In the genomic region with DNA sequence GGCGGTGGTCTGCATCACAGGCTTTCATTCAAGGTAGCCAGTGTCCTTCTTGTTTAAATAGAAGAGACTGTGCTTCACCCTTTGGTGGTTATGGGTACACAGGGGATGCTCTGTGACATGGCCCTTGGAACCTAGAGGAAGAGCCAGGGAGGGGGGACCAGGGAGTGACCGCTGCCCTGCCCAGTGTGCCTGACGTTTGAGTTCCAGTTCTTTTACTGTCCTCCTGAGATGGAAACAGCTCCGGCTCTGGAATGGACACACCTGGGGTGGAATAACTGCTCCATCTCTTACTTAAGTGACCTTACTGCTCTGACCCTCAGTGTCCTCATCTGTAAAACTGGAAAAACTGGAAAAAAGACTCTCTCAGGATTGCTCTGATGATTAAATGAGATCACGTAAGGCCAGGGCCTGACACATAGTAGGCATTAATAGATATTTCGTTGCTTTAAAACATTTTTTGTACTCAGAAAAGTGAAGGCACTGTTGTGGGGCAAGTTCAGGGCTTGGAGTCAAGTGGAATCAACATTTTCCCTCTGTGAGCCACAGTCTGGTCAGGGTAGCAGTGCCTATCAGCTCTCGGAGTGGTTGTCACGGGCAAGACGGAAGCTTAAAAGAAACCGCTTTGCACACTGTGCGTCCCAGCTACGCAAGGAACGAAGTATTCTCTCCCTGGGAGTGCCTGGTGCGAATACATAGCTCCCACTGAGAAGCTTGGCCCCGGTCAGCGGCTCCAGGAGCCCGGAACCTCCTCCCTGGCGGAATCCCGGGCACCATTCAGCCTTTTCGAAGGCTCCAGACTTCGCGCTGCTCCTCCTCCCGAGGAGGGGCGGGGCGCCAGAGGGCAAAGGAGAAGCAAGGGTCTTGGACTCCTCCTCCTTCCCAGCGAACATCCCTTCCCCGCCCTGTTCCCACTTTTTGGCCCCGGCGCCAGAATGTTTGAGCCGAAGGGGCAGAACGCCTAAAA, we compare ENCODE assay signal across 14 cellular contexts. TPM values are rescaled to one million over a fixed set of nuclear protein-coding genes. Genes with fewer than 3 reads are reported as not detected.
A peak's percentile ranks its signal among the peaks of the same experiment; 100 is the strongest.
DNase-seq lines count a peak whose midpoint lies in the region; ATAC-seq, FAIRE-seq and TF ChIP-seq lines count a peak whose summit lies in the region.
"Had no signal": no experiment of that assay in that cellular context is flagged by ENCODE, and none has a peak within 500 bp of the region (broad histone marks: within the 10 kb centered on the region; RNA-seq: fewer than 3 reads in every experiment).

No MANE protein-coding gene starts in this region.

- intact Hi-C loops in prostate gland (cut with DNase I), result no loop called here

- FAIRE-seq in HTR-8/SVneo (lab: Jason Lieb, UNC), result no peak
- FAIRE-seq: GM12892, RCC 7860 had no signal

- peak overlapping the region; percentile 76 for H3K4me3 Mint-ChIP-seq in GM23338
- H3K4me3 Mint-ChIP-seq in central memory CD8-positive, alpha-beta T cell, result peak overlapping the region; percentile 34
- H3K4me3 Mint-ChIP-seq in nephron progenitor cell, result peak overlapping the region; percentile 33

- DNase-seq in DMS 273 (lab: John Stamatoyannopoulos, UW; ENCODE audit: unreplicated experiment) (peak; percentile 72), DMS 273 treated with DMSO at 0.1 percent for 48 hours (lab: John Stamatoyannopoulos, UW) (no peak), GM23338 (ENCODE audit: low spot score) (peak; percentile 96), nephron progenitor cell (peak; percentile 78), GM20000 (ENCODE audit: low spot score) (no peak), HTR-8/SVneo (ENCODE audit: insufficient read length, low spot score) (no peak), prostate gland (ENCODE audit: low spot score) (no peak)
- DNase-seq in central memory CD8-positive, alpha-beta T cell (ENCODE audit: low spot score in 2 of 2), result no peak
- DNase-seq: activated CD4-positive, alpha-beta T cell treated with anti-CD3 and anti-CD28 coated beads, Interleukin-2, amount 50 U/mL, for 4 hours; caudate nucleus had no signal

- H3K27me3 Mint-ChIP-seq in GM23338 (ENCODE audit: insufficient read depth, low read depth, poor library complexity) (peaks cover 95% of the 10 kb centered on the region), nephron progenitor cell (ENCODE audit: low read depth, poor library complexity) (peaks cover 100% of the 10 kb centered on the region)
- peaks cover 98% of the 10 kb centered on the region for H3K27me3 Mint-ChIP-seq in central memory CD8-positive, alpha-beta T cell

- peaks cover 100% of the 10 kb centered on the region for H3K27me3 ChIP-seq in GM23338 (ENCODE audit: insufficient read depth)
- H3K27me3 ChIP-seq in prostate gland (replicated peaks; ENCODE audit: insufficient read depth), result peaks cover 51% of the 10 kb centered on the region

- peak overlapping the region; percentile 82 for H3K4me2 ChIP-seq in GM23338

- ATAC-seq in GM23338, result peak; percentile 74
- no peak for ATAC-seq in central memory CD8-positive, alpha-beta T cell (replicated peaks; ENCODE audit: extremely low read depth, poor library complexity, severe bottlenecking)

- peaks cover 32% of the 10 kb centered on the region for H3F3A ChIP-seq in GM23338 (replicated peaks; ENCODE audit: low read depth)

- no peaks in the 10 kb centered on the region for H3K9me3 ChIP-seq in prostate gland

- TF ChIP-seq POLR2A in prostate gland (IDR thresholded peaks at IDR 0.05), result no peak

- H3K9me2 ChIP-seq in GM23338 (ENCODE audit: insufficient read depth), result no peaks in the 10 kb centered on the region

- H3K4me3 ChIP-seq in GM23338 (peak overlapping the region; percentile 69), prostate gland (no peak overlapping the region)

- H3K27ac ChIP-seq in GM23338 (ENCODE audit: low read depth) (no peak overlapping the region), prostate gland (no peak overlapping the region)
- H3K27ac ChIP-seq: 22Rv1, skin epidermis had no signal

- H2AFZ ChIP-seq in GM23338, result peak overlapping the region; percentile 43; the same call in 1 of the 2 replicates

- H3K79me2 ChIP-seq in GM23338 (replicated peaks; ENCODE audit: insufficient read depth), result no peaks in the 10 kb centered on the region

- H3K36me3 ChIP-seq in GM23338 (ENCODE audit: insufficient read depth) (no peaks in the 10 kb centered on the region), prostate gland (no peaks in the 10 kb centered on the region)

- no peaks in the 10 kb centered on the region; the same call in 2 of the 3 replicates for H3K36me3 Mint-ChIP-seq in GM23338 (ENCODE audit: low read depth)
- peaks cover 4% of the 10 kb centered on the region for H3K36me3 Mint-ChIP-seq in central memory CD8-positive, alpha-beta T cell (ENCODE audit: insufficient read depth)
- no peaks in the 10 kb centered on the region for H3K36me3 Mint-ChIP-seq in nephron progenitor cell (ENCODE audit: low read depth)

- H3K9me3 Mint-ChIP-seq in GM23338, result peaks cover 9% of the 10 kb centered on the region; the same call in 1 of the 3 replicates
- no peaks in the 10 kb centered on the region for H3K9me3 Mint-ChIP-seq in central memory CD8-positive, alpha-beta T cell
- peaks cover 4% of the 10 kb centered on the region for H3K9me3 Mint-ChIP-seq in nephron progenitor cell

- H3K27ac Mint-ChIP-seq in GM23338 (no peak overlapping the region), nephron progenitor cell (no peak overlapping the region)
- H3K27ac Mint-ChIP-seq in central memory CD8-positive, alpha-beta T cell (ENCODE audit: low read depth), result no peak overlapping the region

- peaks cover 26% of the 10 kb centered on the region for H3K4me1 ChIP-seq in GM23338 (ENCODE audit: insufficient read depth)
- no peaks in the 10 kb centered on the region for H3K4me1 ChIP-seq in prostate gland (replicated peaks)

- TF ChIP-seq CTCF in GM23338 (conservative IDR thresholded peaks at IDR 0.05; ENCODE audit: low read depth in 2 of 2) (no peak), nephron progenitor cell (IDR thresholded peaks at IDR 0.05) (no peak), GM20000 (IDR thresholded peaks at IDR 0.05; ENCODE audit: extremely low read depth, missing control alignments) (no peak), prostate gland (IDR thresholded peaks at IDR 0.05) (no peak)

- peaks cover 45% of the 10 kb centered on the region for H4K20me1 ChIP-seq in GM23338 (replicated peaks; ENCODE audit: insufficient read depth)

- 5% methylated on average over 31 of the region's 31 CpGs for WGBS in prostate gland

- peaks cover 39% of the 10 kb centered on the region for H3K4me1 Mint-ChIP-seq in GM23338
- H3K4me1 Mint-ChIP-seq in central memory CD8-positive, alpha-beta T cell, result peaks cover 14% of the 10 kb centered on the region
- peaks cover 34% of the 10 kb centered on the region for H3K4me1 Mint-ChIP-seq in nephron progenitor cell

TF ChIP-seq in GM23338, 12 proteins besides CTCF, POLR2A, EP300 and RAD21:
- peak; percentile 90 for TF ChIP-seq EZH2 (IDR thresholded peaks at IDR 0.05; ENCODE audit: low read depth, unreplicated experiment)
- TF ChIP-seq EZH2phosphoT487 (IDR thresholded peaks at IDR 0.05; ENCODE audit: unreplicated experiment), result peak; percentile 79
- no peak for TF ChIP-seq ZNF114 (CRISPR knock-in tag; IDR thresholded peaks at IDR 0.05)

RNA-seq across cellular contexts. Expression of gene POU4F3, which starts 5.8 kb away (rescaled TPM):
- 0.49 TPM in 1 of 2 replicates, not detected in the other for total RNA-seq in GM23338 (2014; rRNA removed; shearing (Covaris generic))
- 0.09 TPM in 1 of 2 replicates, not detected in the other for polyA plus RNA-seq in GM23338 (2016; fragmentation: Nextera tagmentation; extraction: Ambion mirVana)
- not detected for total RNA-seq in prostate gland

Comparison
In these comparisons a context has a peak if more than half of its experiments do, and no peak if none do; other contexts are left out.
1. DNase-seq: peak in DMS 273 (single experiment), GM23338 (single experiment) and nephron progenitor cell (single experiment); none in DMS 273 treated with DMSO at 0.1 percent for 48 hours (single experiment), central memory CD8-positive, alpha-beta T cell (0 of 2), GM20000 (single experiment), HTR-8/SVneo (single experiment) and prostate gland (single experiment).
2. Peak in every context shown above with its lines, with median percentiles within 50 percentile points of each other: H3K4me3 Mint-ChIP-seq.